In the genomic region with DNA sequence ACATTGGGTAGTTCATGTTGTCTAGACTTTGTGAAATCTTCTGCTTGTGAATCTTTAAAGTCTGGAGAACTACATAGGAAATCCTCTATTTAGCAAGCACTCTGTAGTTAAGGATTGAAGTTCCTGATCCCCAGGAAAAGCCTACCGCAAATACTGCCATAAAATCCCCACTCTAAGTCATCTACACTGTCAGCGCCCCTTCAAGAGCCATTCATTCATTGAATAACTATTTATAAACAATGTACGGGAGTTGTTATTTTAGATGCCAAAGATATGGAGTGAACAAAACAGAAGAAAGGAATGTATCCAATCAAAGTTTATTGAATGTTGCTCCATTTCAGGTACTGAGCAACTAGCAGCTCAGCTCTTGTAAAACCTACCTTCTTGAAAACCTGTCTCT, we compare ENCODE assay signal across 9 cellular contexts.
"Had no signal": no experiment of that assay in that cellular context is flagged by ENCODE, and none has a peak within 500 bp of the region (broad histone marks: within the 10 kb centered on the region; RNA-seq: fewer than 3 reads in every experiment).

No MANE protein-coding gene starts in this region.

- H2AFZ ChIP-seq: parathyroid adenoma had no signal

- H3K27ac Mint-ChIP-seq: activated CD4-positive, alpha-beta memory T cell treated with anti-CD3 and anti-CD28 coated beads for 36 hours; activated naive CD8-positive, alpha-beta T cell treated with anti-CD3 and anti-CD28 coated beads, Interleukin-2, amount 10 ng/mL, durations not matched to agents 7 days and 5 days had no signal

- H3K4me3 Mint-ChIP-seq: activated CD4-positive, alpha-beta memory T cell treated with anti-CD3 and anti-CD28 coated beads for 36 hours; activated naive CD8-positive, alpha-beta T cell treated with anti-CD3 and anti-CD28 coated beads, Interleukin-2, amount 10 ng/mL, durations not matched to agents 7 days and 5 days had no signal

- H3K36me3 Mint-ChIP-seq: activated CD4-positive, alpha-beta memory T cell treated with anti-CD3 and anti-CD28 coated beads for 36 hours had no signal

- DNase-seq: activated CD4-positive, alpha-beta memory T cell treated with anti-CD3 and anti-CD28 coated beads for 36 hours; activated CD4-positive, alpha-beta T cell treated with anti-CD3 and anti-CD28 coated beads for 1 hour; activated gamma-delta T cell treated with Interleukin-2 at 50 U/mL for 16 hours; activated naive CD8-positive, alpha-beta T cell treated with anti-CD3 and anti-CD28 coated beads, Interleukin-2, amount 10 ng/mL, durations not matched to agents 7 days and 5 days; activated T-cell treated with anti-CD3 and anti-CD28 coated beads, Interleukin-2, amount 50 U/mL, for 48 hours; aorta; left ventricle myocardium superior; retina had no signal

- H3K27me3 Mint-ChIP-seq: activated CD4-positive, alpha-beta memory T cell treated with anti-CD3 and anti-CD28 coated beads for 36 hours; activated naive CD8-positive, alpha-beta T cell treated with anti-CD3 and anti-CD28 coated beads, Interleukin-2, amount 10 ng/mL, durations not matched to agents 7 days and 5 days had no signal

- H3K79me2 ChIP-seq: parathyroid adenoma had no signal

- H3K4me1 ChIP-seq: parathyroid adenoma had no signal

- H3K9me3 Mint-ChIP-seq: activated CD4-positive, alpha-beta memory T cell treated with anti-CD3 and anti-CD28 coated beads for 36 hours; activated naive CD8-positive, alpha-beta T cell treated with anti-CD3 and anti-CD28 coated beads, Interleukin-2, amount 10 ng/mL, durations not matched to agents 7 days and 5 days had no signal

- H3K27ac ChIP-seq: parathyroid adenoma had no signal

- H3K9ac ChIP-seq: parathyroid adenoma had no signal

- ATAC-seq: left ventricle myocardium superior had no signal
